In genomic region chr7:155791836-155792235, GRCh38 we compare ENCODE assay signal across 27 cellular contexts. TPM values are rescaled to one million over a fixed set of nuclear protein-coding genes. Genes with fewer than 3 reads are reported as not detected.
"Had no signal": no experiment of that assay in that cellular context is flagged by ENCODE, and none has a peak within 500 bp of the region (broad histone marks: within the 10 kb centered on the region; RNA-seq: fewer than 3 reads in every experiment).

No MANE protein-coding gene starts in this region.

- H3K4me3 ChIP-seq: left ventricle myocardium inferior, prostate gland, right atrium auricular region, tibial nerve, uterus had no signal

- H3K9me3 Mint-ChIP-seq: activated naive CD4-positive, alpha-beta T cell treated with anti-CD3 and anti-CD28 coated beads, Interleukin-2, amount 10 ng/mL, durations not matched to agents 7 days and 5 days; activated naive CD8-positive, alpha-beta T cell treated with anti-CD3 and anti-CD28 coated beads, Interleukin-2, amount 50 U/mL, for 24 hours; stimulated activated naive CD8-positive, alpha-beta T cell treated with anti-CD3 and anti-CD28 coated beads, Interleukin-15, Interleukin-2, amounts not matched to agents 100 ng/mL and 50 ng/mL, for 24 hours had no signal

- H3K27me3 ChIP-seq: right atrium auricular region had no signal

- H3K9me3 ChIP-seq: left ventricle myocardium inferior, prostate gland, right atrium auricular region, tibial nerve, uterus had no signal

- FAIRE-seq: colon, frontal cortex, kidney had no signal

- H3K27ac ChIP-seq: left ventricle myocardium inferior, prostate gland, right atrium auricular region, tibial nerve, uterus, VCaP had no signal

- ATAC-seq: activated naive CD8-positive, alpha-beta T cell treated with anti-CD3 and anti-CD28 coated beads, Interleukin-2, amount 50 U/mL, for 24 hours had no signal

- H3K36me3 Mint-ChIP-seq: activated naive CD4-positive, alpha-beta T cell treated with anti-CD3 and anti-CD28 coated beads, Interleukin-2, amount 10 ng/mL, durations not matched to agents 7 days and 5 days; brain had no signal

- H3K4me1 ChIP-seq: prostate gland, uterus had no signal

- H3K36me3 ChIP-seq: left ventricle myocardium inferior, prostate gland, right atrium auricular region, tibial nerve, uterus had no signal

- DNase-seq: activated CD4-positive, alpha-beta T cell treated with anti-CD3 and anti-CD28 coated beads for 1 hour; activated CD8-positive, alpha-beta memory T cell treated with anti-CD3 and anti-CD28 coated beads for 24 hours; activated CD8-positive, alpha-beta memory T cell treated with anti-CD3 and anti-CD28 coated beads, Interleukin-2, amount 50 U/mL, for 48 hours; activated effector memory CD4-positive, alpha-beta T cell treated with Interleukin-2 at 50 U/mL for 16 hours; activated naive CD4-positive, alpha-beta T cell treated with anti-CD3 and anti-CD28 coated beads, Interleukin-2, amount 10 ng/mL, durations not matched to agents 7 days and 5 days; activated naive CD8-positive, alpha-beta T cell treated with anti-CD3 and anti-CD28 coated beads, Interleukin-2, amount 50 U/mL, for 24 hours; activated T-cell treated with anti-CD3 and anti-CD28 coated beads, Interleukin-2, amount 50 U/mL, for 48 hours; anterior cingulate cortex; central memory CD4-positive, alpha-beta T cell; erythroblast; kidney; left ventricle myocardium inferior; mammary epithelial cell; midbrain; nucleus accumbens; stimulated activated CD4-positive, alpha-beta T cell treated with anti-CD3 and anti-CD28 coated beads, Interleukin-2, amount 100 ng/mL, for 48 hours; uterus had no signal

- H3K27ac Mint-ChIP-seq: activated naive CD4-positive, alpha-beta T cell treated with anti-CD3 and anti-CD28 coated beads, Interleukin-2, amount 10 ng/mL, durations not matched to agents 7 days and 5 days; activated naive CD8-positive, alpha-beta T cell treated with anti-CD3 and anti-CD28 coated beads, Interleukin-2, amount 50 U/mL, for 24 hours; brain; nephron; stimulated activated naive CD8-positive, alpha-beta T cell treated with anti-CD3 and anti-CD28 coated beads, Interleukin-15, Interleukin-2, amounts not matched to agents 100 ng/mL and 50 ng/mL, for 24 hours had no signal

- H3K4me3 Mint-ChIP-seq: activated naive CD4-positive, alpha-beta T cell treated with anti-CD3 and anti-CD28 coated beads, Interleukin-2, amount 10 ng/mL, durations not matched to agents 7 days and 5 days; activated naive CD8-positive, alpha-beta T cell treated with anti-CD3 and anti-CD28 coated beads, Interleukin-2, amount 50 U/mL, for 24 hours; brain; nephron; stimulated activated naive CD8-positive, alpha-beta T cell treated with anti-CD3 and anti-CD28 coated beads, Interleukin-15, Interleukin-2, amounts not matched to agents 100 ng/mL and 50 ng/mL, for 24 hours had no signal

RNA-seq across cellular contexts. Expression of gene SHH, which starts 20.4 kb away (rescaled TPM):
- total RNA-seq: left ventricle myocardium inferior, mammary epithelial cell, right atrium auricular region, skeletal muscle tissue had no signal
- polyA plus RNA-seq: mammary epithelial cell had no signal
